13 cellular contexts compared by ENCODE assay signal in the genomic region with DNA sequence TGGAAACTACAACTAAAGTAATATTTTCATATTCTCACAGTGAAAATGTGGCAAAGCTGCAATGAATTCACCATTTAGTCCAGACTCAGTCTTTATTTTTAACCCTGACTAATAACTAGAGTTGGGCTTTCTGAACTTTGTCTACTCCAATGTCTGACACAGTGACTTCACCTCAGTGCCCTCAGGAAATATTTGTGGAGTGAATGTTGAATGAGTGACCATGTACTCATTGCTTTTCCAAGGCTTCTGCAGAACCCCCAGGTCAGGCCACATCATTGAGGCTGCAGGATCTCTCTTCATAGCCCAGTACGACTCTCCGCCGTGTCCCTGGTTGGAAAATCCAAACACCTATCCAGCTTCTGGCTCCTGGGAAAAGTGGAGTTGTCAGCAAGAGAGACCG. TPM values are rescaled to one million over a fixed set of nuclear protein-coding genes. Genes with fewer than 3 reads are reported as not detected.
DNase-seq lines count a peak whose midpoint lies in the region; FAIRE-seq and TF ChIP-seq lines count a peak whose summit lies in the region.
"Had no signal": no experiment of that assay in that cellular context is flagged by ENCODE, and none has a peak within 500 bp of the region (broad histone marks: within the 10 kb centered on the region; RNA-seq: fewer than 3 reads in every experiment).

No MANE protein-coding gene starts in this region.

- FAIRE-seq in RCC 7860 (lab: Jason Lieb, UNC) (peak; percentile 82), GM12892 (lab: Jason Lieb, UNC) (no peak)

- H3K4me3 ChIP-seq in fibroblast of mammary gland (ENCODE audit: control insufficient read depth, low read depth, low read length) (peak overlapping the region; percentile 83), skeletal muscle cell (ENCODE audit: low read depth, low read length) (no peak overlapping the region)
- H3K4me3 ChIP-seq: MG63, suprapubic skin had no signal

- TF ChIP-seq POLR2A in GM12892 (IDR thresholded peaks at IDR 0.05; ENCODE audit: low read depth, low read length): no peak

- DNase-seq in GM03348 (ENCODE audit: low spot score) (peak; percentile 42), RCC 7860 (ENCODE audit: low spot score) (peak; percentile 86), fibroblast of mammary gland (ENCODE audit: low read depth) (peak; percentile 90), skeletal muscle cell (ENCODE audit: low read depth) (peak; percentile 7), GM12892 (ENCODE audit: insufficient read length) (no peak), NCI-H1092 (lab: John Stamatoyannopoulos, UW) (no peak)
- DNase-seq in stimulated activated CD4-positive, alpha-beta T cell treated with anti-CD3 and anti-CD28 coated beads, Interleukin-4, amount 100 ng/mL, for 1 hour: no peak
- DNase-seq: activated CD4-positive, alpha-beta T cell treated with anti-CD3 and anti-CD28 coated beads for 1 hour; effector memory CD4-positive, alpha-beta T cell; left colon; MG63; natural killer cell had no signal

- no peak for TF ChIP-seq CTCF in fibroblast of mammary gland (conservative IDR thresholded peaks at IDR 0.05; ENCODE audit: control insufficient read depth, insufficient read depth, low read depth, low read length)

RNA-seq across cellular contexts. Expression of gene ZNF175, which starts 1.8 kb away (rescaled TPM):
- 5.9 TPM for polyA plus RNA-seq in GM12892 (2012; ENCODE audit: missing spikeins)

RNA-seq across cellular contexts. Expression of gene SIGLEC6, which starts 41.4 kb away (rescaled TPM):
- polyA plus RNA-seq in GM12892 (2012; ENCODE audit: missing spikeins): 1.00 TPM

RNA-seq across cellular contexts. Expression of gene SIGLEC5, which starts 57.3 kb away (rescaled TPM):
- polyA plus RNA-seq in GM12892 (2012; ENCODE audit: missing spikeins): not detected

Comparison
In these comparisons a context has a peak if more than half of its experiments do, and no peak if none do; other contexts are left out.
1. DNase-seq: peak in GM03348 (single experiment), RCC 7860 (single experiment), fibroblast of mammary gland (single experiment) and skeletal muscle cell (single experiment); none in stimulated activated CD4-positive, alpha-beta T cell treated with anti-CD3 and anti-CD28 coated beads, Interleukin-4, amount 100 ng/mL, for 1 hour (single experiment), GM12892 (single experiment) and NCI-H1092 (single experiment).